20 cellular contexts compared by ENCODE assay signal in genomic region chr18:23547306-23547705, GRCh38.
"Had no signal": no experiment of that assay in that cellular context is flagged by ENCODE, and none has a peak within 500 bp of the region (broad histone marks: within the 10 kb centered on the region; RNA-seq: fewer than 3 reads in every experiment).

No MANE protein-coding gene starts in this region.

- FAIRE-seq: islet of Langerhans, small intestine, TTC549 had no signal

- H3K9me3 ChIP-seq: colonic mucosa, gastroesophageal sphincter, heart right ventricle, right atrium auricular region, testis had no signal

- H3K4me3 Mint-ChIP-seq: activated B cell treated with CpG ODN at 0.5 μM for 24 hours; activated CD8-positive, alpha-beta T cell treated with anti-CD3 and anti-CD28 coated beads for 36 hours; activated T-cell treated with anti-CD3 and anti-CD28 coated beads, Interleukin-2, amount 50 U/mL, for 4 hours; nephron; stimulated activated naive CD8-positive, alpha-beta T cell treated with anti-CD3 and anti-CD28 coated beads, Interleukin-15, Interleukin-2, amounts not matched to agents 100 ng/mL and 50 ng/mL, for 24 hours had no signal

- ATAC-seq: activated CD8-positive, alpha-beta T cell treated with anti-CD3 and anti-CD28 coated beads for 36 hours; activated T-cell treated with anti-CD3 and anti-CD28 coated beads, Interleukin-2, amount 50 U/mL, for 4 hours; gastroesophageal sphincter; heart right ventricle; left lobe of liver had no signal

- H3K27ac Mint-ChIP-seq: activated B cell treated with CpG ODN at 0.5 μM for 24 hours; stimulated activated naive CD8-positive, alpha-beta T cell treated with anti-CD3 and anti-CD28 coated beads, Interleukin-15, Interleukin-2, amounts not matched to agents 100 ng/mL and 50 ng/mL, for 24 hours had no signal

- DNase-seq: activated B cell treated with CpG ODN at 0.5 μM for 24 hours; activated CD4-positive, alpha-beta T cell treated with anti-CD3 and anti-CD28 coated beads for 48 hours; activated CD8-positive, alpha-beta T cell treated with anti-CD3 and anti-CD28 coated beads for 36 hours; activated effector memory CD4-positive, alpha-beta T cell treated with Interleukin-2 at 50 U/mL for 16 hours; activated naive CD4-positive, alpha-beta T cell treated with anti-CD3 and anti-CD28 coated beads, Interleukin-2, amount 50 U/mL, for 16 hours; activated T-cell treated with anti-CD3 and anti-CD28 coated beads, Interleukin-2, amount 50 U/mL, for 4 hours; colonic mucosa; heart right ventricle; nucleus accumbens; stimulated activated CD4-positive, alpha-beta T cell treated with anti-CD3 and anti-CD28 coated beads, Interleukin-4, amount 100 ng/mL, for 4 hours; stimulated activated CD8-positive, alpha-beta memory T cell treated with anti-CD3 and anti-CD28 coated beads, Interleukin-4, amount 100 ng/mL, for 48 hours; testis had no signal

- H3K36me3 ChIP-seq: colonic mucosa had no signal

- H3K27me3 ChIP-seq: colonic mucosa, gastroesophageal sphincter, heart right ventricle, right atrium auricular region, testis had no signal

- H3K4me3 ChIP-seq: colonic mucosa, gastroesophageal sphincter, heart right ventricle, right atrium auricular region, testis had no signal

- H3K27ac ChIP-seq: colonic mucosa, gastroesophageal sphincter, heart right ventricle, right atrium auricular region, testis had no signal

- H3K9me3 Mint-ChIP-seq: activated B cell treated with CpG ODN at 0.5 μM for 24 hours; activated CD8-positive, alpha-beta T cell treated with anti-CD3 and anti-CD28 coated beads for 36 hours; activated T-cell treated with anti-CD3 and anti-CD28 coated beads, Interleukin-2, amount 50 U/mL, for 4 hours; nephron; stimulated activated naive CD8-positive, alpha-beta T cell treated with anti-CD3 and anti-CD28 coated beads, Interleukin-15, Interleukin-2, amounts not matched to agents 100 ng/mL and 50 ng/mL, for 24 hours had no signal

- H3K4me1 ChIP-seq: colonic mucosa, gastroesophageal sphincter had no signal

- H3K27me3 Mint-ChIP-seq: activated B cell treated with CpG ODN at 0.5 μM for 24 hours; activated CD8-positive, alpha-beta T cell treated with anti-CD3 and anti-CD28 coated beads for 36 hours; stimulated activated naive CD8-positive, alpha-beta T cell treated with anti-CD3 and anti-CD28 coated beads, Interleukin-15, Interleukin-2, amounts not matched to agents 100 ng/mL and 50 ng/mL, for 24 hours had no signal
